Comparison of ENCODE assay signal across 13 cellular contexts in genomic region chr18:78822171-78822570, GRCh38.
DNase-seq lines count a peak whose midpoint lies in the region; TF ChIP-seq lines count a peak whose summit lies in the region.
"Had no signal": no experiment of that assay in that cellular context is flagged by ENCODE, and none has a peak within 500 bp of the region (broad histone marks: within the 10 kb centered on the region; RNA-seq: fewer than 3 reads in every experiment).

No MANE protein-coding gene starts in this region.

- intact Hi-C loops in tibial artery (cut with DNase I; ENCODE audit: low total_unique reads), result no loop called here

- no peaks in the 10 kb centered on the region for H3K4me1 ChIP-seq in tibial artery

- no peaks in the 10 kb centered on the region for H3K36me3 ChIP-seq in tibial artery
- H3K36me3 ChIP-seq: BLaER1 treated with 17β-estradiol and CSF1 and Interleukin-3, amounts not matched to agents 10 nM and 100 nM had no signal

- no peak for TF ChIP-seq CTCF in coronary artery (IDR thresholded peaks at IDR 0.05)
- TF ChIP-seq CTCF in tibial artery (IDR thresholded peaks at IDR 0.05), result no peak

- no peak overlapping the region for H3K4me3 ChIP-seq in coronary artery
- no peak overlapping the region for H3K4me3 ChIP-seq in tibial artery
- H3K4me3 ChIP-seq: BLaER1 treated with 17β-estradiol and CSF1 and Interleukin-3, amounts not matched to agents 10 nM and 100 nM had no signal

- no peaks in the 10 kb centered on the region for H3K9me3 ChIP-seq in tibial artery

- H3K27me3 ChIP-seq in tibial artery, result peaks cover 0 to 21% of the 10 kb centered on the region in 2 donors
- H3K27me3 ChIP-seq: BLaER1 treated with 17β-estradiol and CSF1 and Interleukin-3, amounts not matched to agents 10 nM and 100 nM had no signal

- DNase-seq in NCI-H774 (lab: John Stamatoyannopoulos, UW) (peak; percentile 25), coronary artery (ENCODE audit: low spot score) (peak; percentile 35), mesenteric fat pad (ENCODE audit: low spot score) (peak; percentile 55), tibial artery (no peak), RPMI8226 (no peak), NCI-H2107 (lab: John Stamatoyannopoulos, UW) (no peak)
- DNase-seq: Calu3, DMS79 treated with DMSO at 0.1 percent for 48 hours, GF-D8, GOT3, HCEC 1CT had no signal

- H3K27ac ChIP-seq in coronary artery (no peak overlapping the region), tibial artery (no peak overlapping the region)
- H3K27ac ChIP-seq: BLaER1 treated with 17β-estradiol and CSF1 and Interleukin-3, amounts not matched to agents 10 nM and 100 nM; HL-60 had no signal

Comparison
In these comparisons a context has a peak if more than half of its experiments do, and no peak if none do; other contexts are left out.
1. DNase-seq: peak in NCI-H774 (single experiment), coronary artery (single experiment) and mesenteric fat pad (single experiment); none in tibial artery (0 of 2), RPMI8226 (single experiment) and NCI-H2107 (single experiment).